ENCODE assay signal across 9 cellular contexts in the genomic region with DNA sequence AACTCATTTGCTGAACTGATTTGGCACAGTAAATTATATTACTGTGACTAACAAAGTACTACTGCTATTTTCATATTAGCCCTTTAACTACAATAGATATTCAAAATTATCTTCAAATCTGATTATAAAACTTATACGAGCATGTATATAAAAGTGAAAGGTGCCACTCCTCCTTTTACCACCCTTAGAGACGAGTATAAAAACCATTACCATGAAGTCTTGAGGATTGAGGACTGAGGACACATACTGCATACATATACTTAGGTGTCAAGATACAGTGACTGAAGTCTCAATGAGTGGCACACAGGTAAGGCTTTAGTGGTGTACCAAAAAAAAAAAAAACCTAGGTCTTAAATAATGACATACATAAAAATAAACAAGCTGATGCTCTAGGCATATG.
"Had no signal": no experiment of that assay in that cellular context is flagged by ENCODE, and none has a peak within 500 bp of the region (broad histone marks: within the 10 kb centered on the region; RNA-seq: fewer than 3 reads in every experiment).

No MANE protein-coding gene starts in this region.

- DNase-seq: GM23248, GOT3, H7, H9, HCEC 1CT, HFFc6 had no signal

- H3K4me3 ChIP-seq: GM23248, GM23338, HAP-1 had no signal

- H3K36me3 ChIP-seq: HAP-1 had no signal

- H3K9me3 ChIP-seq: HAP-1 had no signal

- ATAC-seq: GM23338, HCT116 had no signal

- H3K4me1 ChIP-seq: HAP-1 had no signal
